8 cellular contexts compared by ENCODE assay signal in genomic region chr16:14974331-14974655, GRCh38. TPM values are rescaled to one million over a fixed set of nuclear protein-coding genes. Genes with fewer than 3 reads are reported as not detected.
DNase-seq lines count a peak whose midpoint lies in the region; TF ChIP-seq lines count a peak whose summit lies in the region.
"Not testable (repeated sequence)": the region's sequence is repeated elsewhere in the genome, so short reads cannot be mapped to it uniquely, and the experiment has no call there.

No MANE protein-coding gene starts in this region.

- 9 to 15% methylated on average over 7 of the region's 7 CpGs for WGBS in GM23248 (ENCODE audit: low coverage in 1 of 2, low lambda C conversion rate in 2 of 2, missing lambda C conversion rate in 2 of 2), 2 experiments

- CTCF ChIA-PET in activated CD4-positive, alpha-beta memory T cell treated with anti-CD3 and anti-CD28 coated beads, Interleukin-2, amount 10 ng/mL, durations not matched to agents 7 days and 5 days (lab: Charles Lee): not testable (repeated sequence)

- H3K27ac ChIP-seq in GM23248 (peak overlapping the region; percentile 83), right atrium auricular region (peak overlapping the region; percentile 94 to 95), muscle layer of colon (ENCODE audit: low read depth, low read length) (peak overlapping the region; percentile 32), skin epidermis (peak overlapping the region; percentile 87 to 99 (median 95))

- H3K27me3 Mint-ChIP-seq in activated CD4-positive, alpha-beta memory T cell treated with anti-CD3 and anti-CD28 coated beads, Interleukin-2, amount 10 ng/mL, durations not matched to agents 7 days and 5 days; chondrocyte (ENCODE audit: low read depth): not testable (repeated sequence)

- POLR2A ChIA-PET in activated CD4-positive, alpha-beta memory T cell treated with anti-CD3 and anti-CD28 coated beads, Interleukin-2, amount 10 ng/mL, durations not matched to agents 7 days and 5 days (lab: Charles Lee): interaction anchor here (0.8 to 1.2 kb wide), 3 partner anchors 19 to 119 kb away, joined by 3 to 4 read pairs (median 4); no protein-coding TSS in a partner anchor

- peaks cover 56% of the 10 kb centered on the region for H3K79me2 ChIP-seq in GM23248 (ENCODE audit: insufficient read depth)

- H3K4me1 ChIP-seq in GM23248 (ENCODE audit: insufficient read depth): peaks cover 13% of the 10 kb centered on the region
- not testable (repeated sequence) for H3K4me1 ChIP-seq in right atrium auricular region; muscle layer of colon (ENCODE audit: insufficient read depth, low read length)

- H3F3A ChIP-seq in GM23248 (ENCODE audit: insufficient read depth): not testable (repeated sequence)

- H3K9me2 ChIP-seq in GM23248 (ENCODE audit: insufficient read depth): not testable (repeated sequence)

- not testable (repeated sequence) for H3K36me3 ChIP-seq in GM23248 (ENCODE audit: low read depth); right atrium auricular region; muscle layer of colon (ENCODE audit: insufficient read depth, low read length)

- not testable (repeated sequence) for H3K9me3 Mint-ChIP-seq in activated CD4-positive, alpha-beta memory T cell treated with anti-CD3 and anti-CD28 coated beads, Interleukin-2, amount 10 ng/mL, durations not matched to agents 7 days and 5 days; chondrocyte (ENCODE audit: low read depth)

- peak overlapping the region; percentile 80 for H3K4me2 ChIP-seq in GM23248 (ENCODE audit: unreplicated experiment)

- not testable (repeated sequence) for H3K9me3 ChIP-seq in GM23248 (ENCODE audit: low read depth); right atrium auricular region; muscle layer of colon (ENCODE audit: low read length)

- H4K20me1 ChIP-seq in GM23248 (ENCODE audit: insufficient read depth): not testable (repeated sequence)

- peak overlapping the region; percentile 81 for H3K4me3 ChIP-seq in GM23248
- H3K4me3 ChIP-seq in right atrium auricular region: peak overlapping the region; percentile 83 to 87
- peak overlapping the region; percentile 57 to 98 for H3K4me3 ChIP-seq in muscle layer of colon (ENCODE audit: low read depth in 1 of 2, low read length in 2 of 2)
- peak overlapping the region; percentile 92 to 100 (median 99) for H3K4me3 ChIP-seq in skin epidermis

- peak; percentile 2 for DNase-seq in AG08395 (ENCODE audit: low spot score)
- DNase-seq in GM23248: peak; percentile 70
- peak; percentile 76 for DNase-seq in NCI-H510A treated with DMSO at 0.1 percent for 48 hours (lab: John Stamatoyannopoulos, UW)
- DNase-seq in activated CD4-positive, alpha-beta memory T cell treated with anti-CD3 and anti-CD28 coated beads, Interleukin-2, amount 10 ng/mL, durations not matched to agents 7 days and 5 days; chondrocyte (ENCODE audit: low spot score); right atrium auricular region (ENCODE audit: low spot score): not testable (repeated sequence)

- H3K4me3 Mint-ChIP-seq in activated CD4-positive, alpha-beta memory T cell treated with anti-CD3 and anti-CD28 coated beads, Interleukin-2, amount 10 ng/mL, durations not matched to agents 7 days and 5 days: peak overlapping the region; percentile 85
- H3K4me3 Mint-ChIP-seq in chondrocyte (ENCODE audit: unreplicated experiment): peak overlapping the region; percentile 90

- peaks cover 19% of the 10 kb centered on the region for H3K4me1 Mint-ChIP-seq in activated CD4-positive, alpha-beta memory T cell treated with anti-CD3 and anti-CD28 coated beads, Interleukin-2, amount 10 ng/mL, durations not matched to agents 7 days and 5 days
- peaks cover 30% of the 10 kb centered on the region for H3K4me1 Mint-ChIP-seq in chondrocyte (ENCODE audit: low read depth)

- peak overlapping the region; percentile 75 for H3K27ac Mint-ChIP-seq in activated CD4-positive, alpha-beta memory T cell treated with anti-CD3 and anti-CD28 coated beads, Interleukin-2, amount 10 ng/mL, durations not matched to agents 7 days and 5 days
- peak overlapping the region; percentile 92 for H3K27ac Mint-ChIP-seq in chondrocyte (ENCODE audit: unreplicated experiment)

- peak overlapping the region; percentile 79 for H2AFZ ChIP-seq in GM23248

- not testable (repeated sequence) for TF ChIP-seq CTCF in chondrocyte (IDR thresholded peaks at IDR 0.05); right atrium auricular region (IDR thresholded peaks at IDR 0.05)

- not testable (repeated sequence) for H3K27me3 ChIP-seq in GM23248 (replicated peaks; ENCODE audit: insufficient read depth); right atrium auricular region; muscle layer of colon (ENCODE audit: control insufficient read depth in 1 of 2, insufficient read depth in 2 of 2, low read length in 2 of 2)

- not testable (repeated sequence) for H3K36me3 Mint-ChIP-seq in activated CD4-positive, alpha-beta memory T cell treated with anti-CD3 and anti-CD28 coated beads, Interleukin-2, amount 10 ng/mL, durations not matched to agents 7 days and 5 days (ENCODE audit: low read depth); chondrocyte (ENCODE audit: low read depth)

- H3K9ac ChIP-seq in GM23248 (peak overlapping the region; percentile 96), muscle layer of colon (ENCODE audit: low read length) (peak overlapping the region; percentile 71)

- in situ Hi-C loops in GM23248 (cut with MboI): not testable (repeated sequence)

RNA-seq across cellular contexts. Expression of gene PDXDC1, which starts 0.5 kb away (rescaled TPM):
- total RNA-seq in GM23248 (2014; rRNA removed; shearing (Covaris generic)): 63.9 and 73.1 TPM in 2 replicates
- 57.8 and 61.1 TPM in 2 replicates for polyA plus RNA-seq in GM23248 (2016; fragmentation: Nextera tagmentation; extraction: Ambion mirVana)
- 10 to 100 TPM; 50.1 to 53.4 TPM for total RNA-seq in activated CD4-positive, alpha-beta memory T cell treated with anti-CD3 and anti-CD28 coated beads, Interleukin-2, amount 10 ng/mL, durations not matched to agents 7 days and 5 days
- 120 to 156 TPM (median 125 TPM) in 3 replicates for total RNA-seq in chondrocyte
- total RNA-seq in right atrium auricular region: 10 to 100 TPM; 50.4 to 60.8 TPM

RNA-seq across cellular contexts. Expression of gene NPIPA1, which starts 37.0 kb away (rescaled TPM):
- total RNA-seq in GM23248 (2014; rRNA removed; shearing (Covaris generic)): 73.2 and 78.5 TPM in 2 replicates
- polyA plus RNA-seq in GM23248 (2016; fragmentation: Nextera tagmentation; extraction: Ambion mirVana): 29.8 and 41.1 TPM in 2 replicates
- 10 to 100 TPM; 84.1 TPM for total RNA-seq in activated CD4-positive, alpha-beta memory T cell treated with anti-CD3 and anti-CD28 coated beads, Interleukin-2, amount 10 ng/mL, durations not matched to agents 7 days and 5 days
- total RNA-seq in chondrocyte (119 to 145 TPM (median 143 TPM) in 3 replicates), right atrium auricular region (10 to 100 TPM; 24.5 to 35.3 TPM)

Comparison
In these comparisons a context has a peak if more than half of its experiments do, and no peak if none do; other contexts are left out.
1. H3K27ac ChIP-seq: peak in every context shown above with its lines; median percentile 95 in skin epidermis; 94 in right atrium auricular region; 83 in GM23248; 32 in muscle layer of colon.